In genomic region chr20:43941476-43942212, GRCh38 we compare ENCODE assay signal across 8 cellular contexts. TPM values are rescaled to one million over a fixed set of nuclear protein-coding genes. Genes with fewer than 3 reads are reported as not detected.
DNase-seq lines count a peak whose midpoint lies in the region; ATAC-seq and TF ChIP-seq lines count a peak whose summit lies in the region.

No MANE protein-coding gene starts in this region.

- H3K4me3 ChIP-seq in BLaER1 (no peak overlapping the region), SK-N-MC (no peak overlapping the region), heart right ventricle (no peak overlapping the region)

- peak; percentile 43 for DNase-seq in H4 (ENCODE audit: low spot score)
- no peak for DNase-seq in SK-N-MC (ENCODE audit: low read depth, low spot score)
- DNase-seq in heart right ventricle, result no peak
- no peak for DNase-seq in cerebellum (ENCODE audit: low spot score)
- no peak for DNase-seq in posterior cingulate gyrus
- DNase-seq in NCI-H82 (lab: John Stamatoyannopoulos, UW), result no peak

- H3K27ac ChIP-seq in BLaER1 (no peak overlapping the region), SK-N-MC (peak overlapping the region; percentile 73), heart right ventricle (peak overlapping the region in 6 of 10 donors; percentile 1 to 85 (median 40))

- no peak overlapping the region for H3K9ac ChIP-seq in BLaER1
- peak overlapping the region; percentile 33 for H3K9ac ChIP-seq in SK-N-MC (ENCODE audit: insufficient read length)

- ATAC-seq in heart right ventricle, result peak in 7 of 8 donors; percentile 25 to 75 (median 62)
- ATAC-seq in HG02623 (IDR thresholded peaks at IDR 0.05; ENCODE audit: unreplicated experiment), result no peak

- H3K4me2 ChIP-seq in BLaER1, result peak overlapping the region; percentile 79

- intact Hi-C loops in heart right ventricle (cut with DNase I), result no loop called here
- intact Hi-C loops in posterior cingulate gyrus (cut with DNase I), result no loop called here

- H4K20me1 ChIP-seq in BLaER1, result peaks cover 19% of the 10 kb centered on the region; the same call in 1 of the 2 replicates

- H3K4me1 ChIP-seq in BLaER1, result peaks cover 92% of the 10 kb centered on the region
- peaks cover 2 to 86% (median 10%) of the 10 kb centered on the region in 9 donors for H3K4me1 ChIP-seq in heart right ventricle

- no peaks in the 10 kb centered on the region for H3K36me3 ChIP-seq in BLaER1
- H3K36me3 ChIP-seq in SK-N-MC (ENCODE audit: insufficient read depth, low read length), result no peaks in the 10 kb centered on the region
- no peaks in the 10 kb centered on the region for H3K36me3 ChIP-seq in heart right ventricle

- H3K27me3 ChIP-seq in BLaER1 (no peaks in the 10 kb centered on the region), heart right ventricle (peaks cover 0 to 16% (median 2%) of the 10 kb centered on the region in 7 donors)

- 58 to 78% methylated on average over 10 of the region's 10 CpGs for WGBS in heart right ventricle, 2 donors

- TF ChIP-seq CTCF in heart right ventricle (IDR thresholded peaks at IDR 0.05), result no peak

- H3K9me3 ChIP-seq in BLaER1 (no peaks in the 10 kb centered on the region), SK-N-MC (ENCODE audit: low read depth, low read length) (no peaks in the 10 kb centered on the region), heart right ventricle (no peaks in the 10 kb centered on the region)

RNA-seq across cellular contexts. Expression of gene TOX2, which starts 27.0 kb away (rescaled TPM):
- total RNA-seq in H4 (2014; rRNA removed; shearing (Covaris generic)), result 0.12 and 0.83 TPM in 2 replicates
- total RNA-seq in heart right ventricle (1 to 10 TPM in 4 of 10 donors, under 1 TPM in 6; 0.25 to 1.6 (median 0.79) TPM), cerebellum (0.54 TPM)
- 1 to 10 TPM; 1.5 to 2.0 TPM for polyA plus RNA-seq in heart right ventricle
